Comparison of ENCODE assay signal across 18 cellular contexts in genomic region chr10:94274142-94274787, GRCh38.
DNase-seq lines count a peak whose midpoint lies in the region; ATAC-seq and TF ChIP-seq lines count a peak whose summit lies in the region.
"Had no signal": no experiment of that assay in that cellular context is flagged by ENCODE, and none has a peak within 500 bp of the region (broad histone marks: within the 10 kb centered on the region; RNA-seq: fewer than 3 reads in every experiment).

No MANE protein-coding gene starts in this region.

- TF ChIP-seq CTCF in choroid plexus epithelial cell (conservative IDR thresholded peaks at IDR 0.05; ENCODE audit: low read depth, low read length) (no peak), sigmoid colon (IDR thresholded peaks at IDR 0.05) (no peak)

- H3K4me1 ChIP-seq in sigmoid colon: peaks cover 0 to 22% (median 12%) of the 10 kb centered on the region in 4 donors
- H3K4me1 ChIP-seq: A549 had no signal

- peaks cover 0 to 13% (median 0%) of the 10 kb centered on the region in 4 donors for H3K36me3 ChIP-seq in sigmoid colon

- H3K27me3 ChIP-seq in sigmoid colon: no peaks in the 10 kb centered on the region

- H3K27ac ChIP-seq in sigmoid colon: peak overlapping the region in 2 of 4 donors; percentile 18 to 59
- H3K27ac ChIP-seq: A549 had no signal

- intact Hi-C loops in left ventricle myocardium superior (cut with micrococcal nuclease): no loop called here
- intact Hi-C loops in sigmoid colon (cut with DNase I): no loop called here

- no peak for TF ChIP-seq POLR2A in sigmoid colon (IDR thresholded peaks at IDR 0.05)

- DNase-seq in Ammon's horn (ENCODE audit: low spot score) (peak; percentile 7), choroid plexus epithelial cell (ENCODE audit: low read depth) (peak; percentile 49), left ventricle myocardium superior (peak; percentile 73), sigmoid colon (peak; percentile 85), OCI-M1 (lab: John Stamatoyannopoulos, UW) (no peak), putamen (ENCODE audit: low spot score) (no peak)
- DNase-seq in activated CD4-positive, alpha-beta T cell treated with anti-CD3 and anti-CD28 coated beads, Interleukin-2, amount 50 U/mL, for 48 hours: no peak
- DNase-seq: activated CD8-positive, alpha-beta memory T cell treated with anti-CD3 and anti-CD28 coated beads, Interleukin-2, amount 10 ng/mL, durations not matched to agents 7 days and 5 days; activated naive CD4-positive, alpha-beta T cell; cerebellar nuclear complex; immature natural killer cell; naive B cell; NCI-H2227 treated with DMSO at 0.1 percent for 48 hours; SK-N-SH; stimulated activated naive CD4-positive, alpha-beta T cell had no signal

- WGBS in sigmoid colon, 2 donors: 82 to 91% methylated on average over 6 of the region's 6 CpGs

- TF ChIP-seq EP300 in sigmoid colon (IDR thresholded peaks at IDR 0.05): no peak

- no peaks in the 10 kb centered on the region for H3K9me3 ChIP-seq in sigmoid colon
- H3K9me3 ChIP-seq: A549, SK-N-SH had no signal

- H3K4me3 ChIP-seq in choroid plexus epithelial cell (ENCODE audit: low read depth, low read length): no peak overlapping the region
- no peak overlapping the region for H3K4me3 ChIP-seq in sigmoid colon
- H3K4me3 ChIP-seq: A549, K562 had no signal

- peak; percentile 97 for ATAC-seq in left ventricle myocardium superior
- ATAC-seq in HG02981 (IDR thresholded peaks at IDR 0.05; ENCODE audit: unreplicated experiment): no peak
- ATAC-seq: A549; activated CD8-positive, alpha-beta memory T cell treated with anti-CD3 and anti-CD28 coated beads, Interleukin-2, amount 10 ng/mL, durations not matched to agents 7 days and 5 days; K562 had no signal

Comparison
In these comparisons a context has a peak if more than half of its experiments do, and no peak if none do; other contexts are left out.
1. DNase-seq: peak in Ammon's horn (single experiment), choroid plexus epithelial cell (single experiment), left ventricle myocardium superior (single experiment) and sigmoid colon (single experiment); none in activated CD4-positive, alpha-beta T cell treated with anti-CD3 and anti-CD28 coated beads, Interleukin-2, amount 50 U/mL, for 48 hours (0 of 2), OCI-M1 (single experiment) and putamen (single experiment).